8 cellular contexts compared by ENCODE assay signal in genomic region chr16:85615852-85616607, GRCh38. TPM values are rescaled to one million over a fixed set of nuclear protein-coding genes. Genes with fewer than 3 reads are reported as not detected.
DNase-seq lines count a peak whose midpoint lies in the region; ATAC-seq and TF ChIP-seq lines count a peak whose summit lies in the region.

No MANE protein-coding gene starts in this region.

- no peak overlapping the region for H3K4me3 Mint-ChIP-seq in activated naive CD4-positive, alpha-beta T cell treated with anti-CD3 and anti-CD28 coated beads for 36 hours

- H3K36me3 ChIP-seq in ovary (no peaks in the 10 kb centered on the region), testis (ENCODE audit: low read depth, missing control alignments) (no peaks in the 10 kb centered on the region)

- peaks cover 32% of the 10 kb centered on the region for H3K4me1 Mint-ChIP-seq in activated naive CD4-positive, alpha-beta T cell treated with anti-CD3 and anti-CD28 coated beads for 36 hours (ENCODE audit: low read depth)

- in situ Hi-C loops in SK-MEL-5 (cut with HindIII; ENCODE audit: low pct_unique_long_range_greater_than_20kb, low sequenced_read_pairs): no loop called here

- H3K27ac ChIP-seq in ovary (no peak overlapping the region), testis (peak overlapping the region in 1 of 2 donors; percentile 48)

- peaks cover 14% of the 10 kb centered on the region for H3K4me1 ChIP-seq in ovary (ENCODE audit: insufficient read depth)
- H3K4me1 ChIP-seq in testis: peaks cover 55% of the 10 kb centered on the region

- H3K9me3 ChIP-seq in ovary (no peaks in the 10 kb centered on the region), testis (no peaks in the 10 kb centered on the region)

- H3K27me3 ChIP-seq in ovary (no peaks in the 10 kb centered on the region), testis (no peaks in the 10 kb centered on the region)

- H3K4me3 ChIP-seq in ovary (no peak overlapping the region), testis (no peak overlapping the region)

- H3K27me3 Mint-ChIP-seq in activated naive CD4-positive, alpha-beta T cell treated with anti-CD3 and anti-CD28 coated beads for 36 hours (ENCODE audit: low read depth): peaks cover 23% of the 10 kb centered on the region

- no peaks in the 10 kb centered on the region for H3K36me3 Mint-ChIP-seq in activated naive CD4-positive, alpha-beta T cell treated with anti-CD3 and anti-CD28 coated beads for 36 hours (ENCODE audit: low read depth)

- TF ChIP-seq POLR2A in ovary (IDR thresholded peaks at IDR 0.05) (no peak), testis (IDR thresholded peaks at IDR 0.05) (no peak)

- H3K9me3 Mint-ChIP-seq in activated naive CD4-positive, alpha-beta T cell treated with anti-CD3 and anti-CD28 coated beads for 36 hours: no peaks in the 10 kb centered on the region

- TF ChIP-seq EP300 in ovary (IDR thresholded peaks at IDR 0.05): no peak

- 28 to 39% (median 37%) methylated on average over 20 to 21 of the region's 21 CpGs for WGBS in ovary, 3 donors
- WGBS in testis, 2 donors: 36 to 51% methylated on average over 5 to 21 of the region's 21 CpGs

- peak; percentile 90 for DNase-seq in AG08396 (ENCODE audit: low spot score)
- peak; percentile 12 for DNase-seq in HS-27A (ENCODE audit: low read depth)
- DNase-seq in SK-MEL-5 (ENCODE audit: low read depth, low spot score): peak; percentile 62
- peak; percentile 86 for DNase-seq in activated naive CD4-positive, alpha-beta T cell treated with anti-CD3 and anti-CD28 coated beads for 36 hours
- DNase-seq in globus pallidus (ENCODE audit: low spot score): peak; percentile 67
- DNase-seq in ovary: peak; percentile 62 to 84 (median 76)
- DNase-seq in testis: peak; percentile 89

- TF ChIP-seq CTCF in ovary (IDR thresholded peaks at IDR 0.05) (peak; percentile 36 to 78 (median 74)), testis (IDR thresholded peaks at IDR 0.05) (peak; percentile 90 to 96 (median 91))

- no peak overlapping the region for H3K27ac Mint-ChIP-seq in activated naive CD4-positive, alpha-beta T cell treated with anti-CD3 and anti-CD28 coated beads for 36 hours

- CTCF ChIA-PET in activated naive CD4-positive, alpha-beta T cell treated with anti-CD3 and anti-CD28 coated beads for 36 hours (lab: Charles Lee): interaction anchor here (0.7 to 4.6 kb wide), 46 partner anchors 9 to 815 kb away, joined by 3 to 55 read pairs (median 5); partner anchors contain the start of gene GINS2

- peak; percentile 45 for ATAC-seq in GM18868 (IDR thresholded peaks at IDR 0.05; ENCODE audit: unreplicated experiment)

- intact Hi-C loops in activated naive CD4-positive, alpha-beta T cell treated with anti-CD3 and anti-CD28 coated beads for 36 hours (cut with micrococcal nuclease): loop anchor here (1.0 kb wide), 1 partner anchor 100 kb away; no protein-coding TSS in a partner anchor
- intact Hi-C loops in ovary (cut with DNase I) (loop anchor here in 2 of 4 donors (10.0 kb wide), 3 partner anchors 221 to 501 kb away; partner anchors contain the start of gene CIBAR2 (in 1 of the 2)), testis (cut with DNase I; ENCODE audit: low total_unique reads) (no loop called here)

RNA-seq across cellular contexts. Expression of gene GSE1, which starts 2.9 kb away (rescaled TPM):
- 4.5 and 5.8 TPM in 2 replicates for total RNA-seq in SK-MEL-5 (2014; rRNA removed; shearing (Covaris generic))
- polyA plus RNA-seq in SK-MEL-5 (2015; cell fraction: cytosol; rRNA removed): 12.9 and 16.9 TPM in 2 replicates
- polyA plus RNA-seq in SK-MEL-5 (2015; cell fraction: nucleus; rRNA removed): 19.2 and 19.9 TPM in 2 replicates
- total RNA-seq in activated naive CD4-positive, alpha-beta T cell treated with anti-CD3 and anti-CD28 coated beads for 36 hours: 10 to 100 TPM in 1 of 2 experiments, 1 to 10 TPM in 1; 8.6 to 10.1 TPM
- 100 to 1,000 TPM in 4 of 7 donors, 10 to 100 TPM in 3; 37.4 to 212 (median 130) TPM for total RNA-seq in ovary
- 10 to 100 TPM; 32.9 to 36.1 TPM for polyA plus RNA-seq in ovary
- 100 to 1,000 TPM; 188 to 212 TPM for total RNA-seq in testis
- polyA plus RNA-seq in testis (ENCODE audit: insufficient read depth, low read depth, low replicate concordance): 49.9 TPM

Comparison
In these comparisons a context has a peak if more than half of its experiments do, and no peak if none do; other contexts are left out.
1. DNase-seq: peak in every context shown above with its lines; median percentile 90 in AG08396; 89 in testis; 86 in activated naive CD4-positive, alpha-beta T cell treated with anti-CD3 and anti-CD28 coated beads for 36 hours; 76 in ovary; 67 in globus pallidus; 62 in SK-MEL-5; 12 in HS-27A.